Comparison of ENCODE assay signal across 1 cellular context in genomic region chr19:20197747-20198146, GRCh38.
TF ChIP-seq lines count a peak whose summit lies in the region.

No MANE protein-coding gene starts in this region.

TF ChIP-seq in HCT116, 20 proteins besides CTCF, POLR2A, EP300 and RAD21 (continued from another document):
- TF ChIP-seq MAX (IDR thresholded peaks at IDR 0.05) (no peak), EGR1 (IDR thresholded peaks at IDR 0.05; ENCODE audit: low read depth) (no peak), EZH2 (IDR thresholded peaks at IDR 0.05) (no peak)
